17 cellular contexts compared by ENCODE assay signal in genomic region chr15:66023322-66023972, GRCh38.
DNase-seq lines count a peak whose midpoint lies in the region; ATAC-seq and TF ChIP-seq lines count a peak whose summit lies in the region.
"Had no signal": no experiment of that assay in that cellular context is flagged by ENCODE, and none has a peak within 500 bp of the region (broad histone marks: within the 10 kb centered on the region; RNA-seq: fewer than 3 reads in every experiment).

No MANE protein-coding gene starts in this region.

- ATAC-seq in WTC11 (no peak), left cardiac atrium (no peak), GM18498 (IDR thresholded peaks at IDR 0.05; ENCODE audit: unreplicated experiment) (no peak)
- ATAC-seq in activated T-cell treated with anti-CD3 and anti-CD28 coated beads, Interleukin-2, amount 50 U/mL, for 4 hours: no peak
- ATAC-seq: activated naive CD8-positive, alpha-beta T cell treated with anti-CD3 and anti-CD28 coated beads, Interleukin-2, amount 50 U/mL, for 24 hours; CD8-positive, alpha-beta T cell; K562; left lobe of liver had no signal

- H3K4me1 Mint-ChIP-seq in WTC11: peaks cover 65% of the 10 kb centered on the region
- no peaks in the 10 kb centered on the region for H3K4me1 Mint-ChIP-seq in activated T-cell treated with anti-CD3 and anti-CD28 coated beads, Interleukin-2, amount 50 U/mL, for 4 hours (ENCODE audit: low read depth)
- H3K4me1 Mint-ChIP-seq: activated CD4-positive, alpha-beta T cell treated with anti-CD3 and anti-CD28 coated beads, Interleukin-2, amount 10 ng/mL, durations not matched to agents 24 days and 14 days; activated naive CD8-positive, alpha-beta T cell treated with anti-CD3 and anti-CD28 coated beads, Interleukin-2, amount 50 U/mL, for 24 hours had no signal

- H3K4me3 Mint-ChIP-seq in WTC11: no peak overlapping the region
- H3K4me3 Mint-ChIP-seq in activated T-cell treated with anti-CD3 and anti-CD28 coated beads, Interleukin-2, amount 50 U/mL, for 4 hours: no peak overlapping the region
- H3K4me3 Mint-ChIP-seq: activated CD4-positive, alpha-beta T cell treated with anti-CD3 and anti-CD28 coated beads, Interleukin-2, amount 10 ng/mL, durations not matched to agents 24 days and 14 days; activated naive CD8-positive, alpha-beta T cell treated with anti-CD3 and anti-CD28 coated beads, Interleukin-2, amount 50 U/mL, for 24 hours; CD8-positive, alpha-beta T cell had no signal

- H3K27me3 Mint-ChIP-seq in WTC11 (ENCODE audit: low read depth): peaks cover 3% of the 10 kb centered on the region
- H3K27me3 Mint-ChIP-seq in activated T-cell treated with anti-CD3 and anti-CD28 coated beads, Interleukin-2, amount 50 U/mL, for 4 hours (ENCODE audit: low read depth): peaks cover 23% of the 10 kb centered on the region

- H3K9me3 Mint-ChIP-seq in WTC11: no peaks in the 10 kb centered on the region
- H3K9me3 Mint-ChIP-seq in activated T-cell treated with anti-CD3 and anti-CD28 coated beads, Interleukin-2, amount 50 U/mL, for 4 hours: no peaks in the 10 kb centered on the region
- H3K9me3 Mint-ChIP-seq: activated CD4-positive, alpha-beta T cell treated with anti-CD3 and anti-CD28 coated beads, Interleukin-2, amount 10 ng/mL, durations not matched to agents 24 days and 14 days; activated naive CD8-positive, alpha-beta T cell treated with anti-CD3 and anti-CD28 coated beads, Interleukin-2, amount 50 U/mL, for 24 hours; CD8-positive, alpha-beta T cell had no signal

- CTCF ChIA-PET in WTC11 (lab: Charles Lee): interaction anchor here (0.6 to 2.7 kb wide), 5 partner anchors 21 to 75 kb away, joined by 3 to 10 read pairs (median 4); no protein-coding TSS in a partner anchor

- H3K36me3 Mint-ChIP-seq in WTC11: no peaks in the 10 kb centered on the region
- H3K36me3 Mint-ChIP-seq in activated T-cell treated with anti-CD3 and anti-CD28 coated beads, Interleukin-2, amount 50 U/mL, for 4 hours (ENCODE audit: insufficient read depth): no peaks in the 10 kb centered on the region
- H3K36me3 Mint-ChIP-seq: CD8-positive, alpha-beta T cell had no signal

- TF ChIP-seq CTCF in WTC11 (IDR thresholded peaks at IDR 0.05): no peak

- DNase-seq in Ammon's horn (ENCODE audit: low spot score) (peak; percentile 81), NCI-H2029 (lab: John Stamatoyannopoulos, UW) (peak; percentile 44), WTC11 (ENCODE audit: low spot score) (no peak), hippocampal formation (lab: John Stamatoyannopoulos, UW) (peak; percentile 49 to 54), left cardiac atrium (no peak)
- no peak for DNase-seq in stimulated activated CD4-positive, alpha-beta T cell treated with anti-CD3 and anti-CD28 coated beads, Interleukin-15, amount 100 ng/mL, for 24 hours
- DNase-seq in activated T-cell treated with anti-CD3 and anti-CD28 coated beads, Interleukin-2, amount 50 U/mL, for 4 hours: no peak
- DNase-seq: activated CD4-positive, alpha-beta T cell treated with anti-CD3 and anti-CD28 coated beads, Interleukin-2, amount 10 ng/mL, durations not matched to agents 24 days and 14 days; activated naive CD8-positive, alpha-beta T cell treated with anti-CD3 and anti-CD28 coated beads, Interleukin-2, amount 50 U/mL, for 24 hours; CD8-positive, alpha-beta T cell; cortex of kidney; NCI-H1048; SIG-M5; T-helper 9 cell had no signal

- no peak overlapping the region for H3K27ac Mint-ChIP-seq in WTC11
- H3K27ac Mint-ChIP-seq: activated CD4-positive, alpha-beta T cell treated with anti-CD3 and anti-CD28 coated beads, Interleukin-2, amount 10 ng/mL, durations not matched to agents 24 days and 14 days; activated naive CD8-positive, alpha-beta T cell treated with anti-CD3 and anti-CD28 coated beads, Interleukin-2, amount 50 U/mL, for 24 hours; CD8-positive, alpha-beta T cell had no signal

- intact Hi-C loops in left cardiac atrium (cut with DNase I): no loop called here

- POLR2A ChIA-PET in WTC11 (lab: Charles Lee): interaction anchor here (0.7 kb wide), 1 partner anchor 128 kb away, joined by 4 read pairs; no protein-coding TSS in a partner anchor

TF ChIP-seq in WTC11, 78 proteins besides CTCF, POLR2A, EP300 and RAD21:
- TF ChIP-seq ZNF423 (CRISPR knock-in tag; IDR thresholded peaks at IDR 0.05) (peak; percentile 39; the same call in 1 of the 2 replicates), E2F5 (CRISPR knock-in tag; IDR thresholded peaks at IDR 0.05) (no peak)
TF ChIP-seq in WTC11: peak in this region for 1.

Comparison
In these comparisons a context has a peak if more than half of its experiments do, and no peak if none do; other contexts are left out.
1. DNase-seq: peak in Ammon's horn (single experiment), NCI-H2029 (single experiment) and hippocampal formation (2 of 2); none in WTC11 (single experiment), left cardiac atrium (single experiment), stimulated activated CD4-positive, alpha-beta T cell treated with anti-CD3 and anti-CD28 coated beads, Interleukin-15, amount 100 ng/mL, for 24 hours (single experiment) and activated T-cell treated with anti-CD3 and anti-CD28 coated beads, Interleukin-2, amount 50 U/mL, for 4 hours (single experiment).